Comparison of ENCODE assay signal across 8 cellular contexts in the genomic region with DNA sequence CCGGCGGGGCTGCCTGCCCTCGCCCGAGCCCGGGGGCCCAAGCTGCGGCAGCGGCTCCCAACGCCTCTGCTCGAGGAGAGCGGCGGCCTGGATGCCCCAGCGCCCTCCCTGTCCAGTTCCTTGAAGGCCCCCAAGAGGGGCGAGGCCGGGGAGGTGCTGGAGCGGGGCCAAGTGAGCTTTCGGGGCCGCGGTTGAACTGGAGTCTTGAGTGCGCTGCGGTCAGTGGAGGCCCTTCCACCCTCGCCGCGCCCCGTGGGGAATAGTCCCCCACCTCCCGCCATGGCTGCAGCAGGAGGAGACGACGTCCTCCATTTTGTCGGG. TPM values are rescaled to one million over a fixed set of nuclear protein-coding genes. Genes with fewer than 3 reads are reported as not detected.
A peak's percentile ranks its signal among the peaks of the same experiment; 100 is the strongest.
DNase-seq lines count a peak whose midpoint lies in the region; ATAC-seq and TF ChIP-seq lines count a peak whose summit lies in the region.

No MANE protein-coding gene starts in this region.

- ATAC-seq in GM21381 (IDR thresholded peaks at IDR 0.05; ENCODE audit: unreplicated experiment) = peak; percentile 35

- CTCF ChIA-PET in SK-N-SH (lab: Yijun Ruan, JAX) = interaction anchor here (0.6 to 2.8 kb wide), 4 partner anchors 13 to 97 kb away, joined by 3 to 11 read pairs (median 4); no protein-coding TSS in a partner anchor

- H3K4me2 ChIP-seq in SK-N-SH = peak overlapping the region; percentile 92

- TF ChIP-seq CTCF in SK-N-SH (IDR thresholded peaks at IDR 0.05) (no peak), astrocyte of the cerebellum (IDR thresholded peaks at IDR 0.05; ENCODE audit: low read depth, low read length, missing control alignments) (no peak)

- no peak for TF ChIP-seq EP300 in SK-N-SH (IDR thresholded peaks at IDR 0.05; ENCODE audit: borderline replicate concordance in 1 of 2, low read depth in 1 of 2, low read length in 1 of 2)

- peaks cover 11% of the 10 kb centered on the region for H4K20me1 ChIP-seq in SK-N-SH (ENCODE audit: insufficient read depth)

- H3K4me3 ChIP-seq in SK-N-SH (ENCODE audit: low read depth in 2 of 2, low read length in 1 of 2) (peak overlapping the region; percentile 68 to 72), astrocyte of the cerebellum (ENCODE audit: low read depth, low read length) (peak overlapping the region; percentile 82), iPS DF 6.9 (ENCODE audit: low read length) (peak overlapping the region; percentile 53; the same call in 1 of the 2 replicates), skeletal muscle tissue (ENCODE audit: low read length in 3 of 3) (peak overlapping the region; percentile 74 to 81 (median 76))

- H3K27me3 ChIP-seq in SK-N-SH (ENCODE audit: insufficient read depth) = no peaks in the 10 kb centered on the region
- H3K27me3 ChIP-seq in iPS DF 6.9 (ENCODE audit: control insufficient read depth, insufficient read depth, low read length) = no peaks in the 10 kb centered on the region
- no peaks in the 10 kb centered on the region for H3K27me3 ChIP-seq in skeletal muscle tissue (ENCODE audit: control insufficient read depth in 3 of 3, insufficient read depth in 3 of 3, low read length in 3 of 3)

- peak; percentile 78 for DNase-seq in Daoy (ENCODE audit: low read depth)
- peak in 71 of 76 experiments; percentile 25 to 97 (median 69) for DNase-seq in HUDEP-2 (lab: John Stamatoyannopoulos, UW; ENCODE audit: unreplicated experiment in 76 of 76)
- peak; percentile 75 for DNase-seq in SK-N-SH
- no peak for DNase-seq in astrocyte of the cerebellum (ENCODE audit: low read depth)
- DNase-seq in iPS DF 6.9 (ENCODE audit: low read depth, low spot score) = no peak
- DNase-seq in NCI-H345 (lab: John Stamatoyannopoulos, UW) = no peak

- H3K36me3 ChIP-seq in SK-N-SH (replicated peaks in 1 of 2; ENCODE audit: control insufficient read depth in 1 of 2, insufficient read depth in 2 of 2, low read length in 1 of 2) (peaks cover 0 to 5% of the 10 kb centered on the region in 2 experiments), iPS DF 6.9 (ENCODE audit: control insufficient read depth, insufficient read depth, low read length) (no peaks in the 10 kb centered on the region), skeletal muscle tissue (ENCODE audit: control insufficient read depth in 3 of 3, insufficient read depth in 3 of 3, low read length in 3 of 3) (peaks cover 0 to 2% (median 0%) of the 10 kb centered on the region in 3 donors)

- H3K9ac ChIP-seq in SK-N-SH (peak overlapping the region; percentile 90), skeletal muscle tissue (ENCODE audit: low read depth in 1 of 3, low read length in 3 of 3) (peak overlapping the region; percentile 80 to 94 (median 86))

- H3K4me1 ChIP-seq in SK-N-SH (ENCODE audit: control insufficient read depth in 1 of 2, insufficient read depth in 2 of 2, low read depth in 1 of 2, low read length in 1 of 2) (peaks cover 14 to 16% of the 10 kb centered on the region in 2 experiments; a peak in 3 of 4 replicates), iPS DF 6.9 (ENCODE audit: control insufficient read depth, insufficient read depth, low read length) (no peaks in the 10 kb centered on the region), skeletal muscle tissue (ENCODE audit: control insufficient read depth in 3 of 3, insufficient read depth in 3 of 3, low read length in 3 of 3) (peaks cover 11 to 16% (median 12%) of the 10 kb centered on the region in 3 donors)

- H3F3A ChIP-seq in SK-N-SH (replicated peaks; ENCODE audit: insufficient read depth) = peaks cover 33% of the 10 kb centered on the region

- H3K9me3 ChIP-seq in SK-N-SH (no peaks in the 10 kb centered on the region), iPS DF 6.9 (ENCODE audit: control insufficient read depth, insufficient read depth, low read length) (no peaks in the 10 kb centered on the region), skeletal muscle tissue (ENCODE audit: control insufficient read depth in 3 of 3, low read length in 3 of 3) (no peaks in the 10 kb centered on the region)

- H3K9me2 ChIP-seq in SK-N-SH = no peaks in the 10 kb centered on the region

- peak overlapping the region; percentile 97 to 98 for H3K27ac ChIP-seq in SK-N-SH (ENCODE audit: low read depth in 2 of 2, low read length in 1 of 2)
- H3K27ac ChIP-seq in iPS DF 6.9 (ENCODE audit: low read length) = no peak overlapping the region
- peak overlapping the region; percentile 96 for H3K27ac ChIP-seq in skeletal muscle tissue (ENCODE audit: low read depth, low read length)

- H2AFZ ChIP-seq in SK-N-SH (ENCODE audit: low read depth) = peak overlapping the region; percentile 85

- WGBS in SK-N-SH (ENCODE audit: low lambda C conversion rate) = no CpG with 5 or more reads among the region's 28 CpGs
- WGBS in iPS DF 6.9 (ENCODE audit: insufficient coverage, insufficient read length) = no CpG with 5 or more reads among the region's 28 CpGs

- in situ Hi-C loops in astrocyte of the cerebellum (cut with HindIII; ENCODE audit: low sequenced_read_pairs) = no loop called here

- H3K79me2 ChIP-seq in SK-N-SH (ENCODE audit: insufficient read depth) = peaks cover 55% of the 10 kb centered on the region

- POLR2A ChIA-PET in SK-N-SH (lab: Yijun Ruan, JAX) = interaction anchor here (0.5 to 2.2 kb wide), 7 partner anchors 8 to 262 kb away, joined by 3 to 11 read pairs (median 4); partner anchors contain the start of genes PSPC1 and ZMYM2

- TF ChIP-seq RAD21 in SK-N-SH (IDR thresholded peaks at IDR 0.05; ENCODE audit: low read length) = no peak

TF ChIP-seq in SK-N-SH, 30 proteins besides CTCF, POLR2A, EP300 and RAD21 (continues in another document):
- TF ChIP-seq TCF12 (IDR thresholded peaks at IDR 0.05) (no peak), PBX3 (IDR thresholded peaks at IDR 0.05) (no peak), REST (IDR thresholded peaks at IDR 0.05; ENCODE audit: low read depth, low read length) (no peak), GATA2 (CRISPR knock-in tag; IDR thresholded peaks at IDR 0.05) (no peak), MXI1 (IDR thresholded peaks at IDR 0.05; ENCODE audit: low read depth, low read length) (no peak), TEAD4 (IDR thresholded peaks at IDR 0.05; ENCODE audit: borderline replicate concordance, insufficient read depth) (no peak), TAF1 (IDR thresholded peaks at IDR 0.05; ENCODE audit: borderline replicate concordance, low read depth, low read length) (no peak), USF1 (IDR thresholded peaks at IDR 0.05; ENCODE audit: borderline replicate concordance, low read depth) (0 out of 2 replicates have a peak, but pooled peaks have one; percentile 3), POLR2AphosphoS5 (IDR thresholded peaks at IDR 0.05; ENCODE audit: low read depth, low read length) (0 out of 2 replicates have a peak, but pooled peaks have one; percentile 10), CHD2 (IDR thresholded peaks at IDR 0.05; ENCODE audit: low read length, partially characterized antibody) (no peak), FOXJ3 (CRISPR knock-in tag; IDR thresholded peaks at IDR 0.05) (no peak), RFX5 (IDR thresholded peaks at IDR 0.05; ENCODE audit: low read length) (no peak), NFIC (IDR thresholded peaks at IDR 0.05; ENCODE audit: borderline replicate concordance) (peak; percentile 68)

RNA-seq across cellular contexts. Expression of gene ZMYM5, which starts 0.5 kb away (rescaled TPM):
- total RNA-seq in Daoy (2014; rRNA removed; shearing (Covaris generic)) = 4.4 and 9.4 TPM in 2 replicates
- polyA plus RNA-seq in SK-N-SH (2012; rRNA removed) = 5.2 and 8.5 TPM in 2 replicates
- polyA plus RNA-seq in SK-N-SH (2012; cell fraction: cytosol; rRNA removed) = 7.4 and 8.9 TPM in 2 replicates
- 6.6 and 17.3 TPM in 2 replicates for polyA plus RNA-seq in SK-N-SH (2012; cell fraction: nucleus; rRNA removed)
- total RNA-seq in skeletal muscle tissue = 15.1 TPM

Comparison
In these comparisons a context has a peak if more than half of its experiments do, and no peak if none do; other contexts are left out.
1. DNase-seq: peak in Daoy (single experiment), HUDEP-2 (71 of 76) and SK-N-SH (single experiment); none in astrocyte of the cerebellum (single experiment), iPS DF 6.9 (single experiment) and NCI-H345 (single experiment).
2. Peak in every context shown above with its lines, with median percentiles within 50 percentile points of each other: H3K4me3 ChIP-seq.